Comparison of ENCODE assay signal across 8 cellular contexts in genomic region chr10:132421377-132422168, GRCh38. TPM values are rescaled to one million over a fixed set of nuclear protein-coding genes. Genes with fewer than 3 reads are reported as not detected.
A peak's percentile ranks its signal among the peaks of the same experiment; 100 is the strongest.
DNase-seq lines count a peak whose midpoint lies in the region; ATAC-seq and TF ChIP-seq lines count a peak whose summit lies in the region.

No MANE protein-coding gene starts in this region.

- no peak for DNase-seq in AG04450 (ENCODE audit: low read depth, low spot score)
- DNase-seq in KBM-7 = peak; percentile 80
- peak; percentile 12 for DNase-seq in glomerular visceral epithelial cell (ENCODE audit: extremely low spot score)
- DNase-seq in prostate gland (ENCODE audit: low spot score) = peak; percentile 78
- no peak for DNase-seq in ecto neural progenitor cell (ENCODE audit: low spot score)

- no peaks in the 10 kb centered on the region for H3K27me3 ChIP-seq in AG04450 (ENCODE audit: control insufficient read depth, insufficient read depth, low read length)
- no peaks in the 10 kb centered on the region for H3K27me3 ChIP-seq in prostate gland (replicated peaks; ENCODE audit: insufficient read depth)

- peak; percentile 63 for TF ChIP-seq POLR2A in prostate gland (IDR thresholded peaks at IDR 0.05)

- H3K4me1 ChIP-seq in prostate gland (replicated peaks) = peaks cover 41% of the 10 kb centered on the region

- 44% methylated on average over 24 of the region's 25 CpGs for WGBS in prostate gland

- TF ChIP-seq CTCF in AG04450 (IDR thresholded peaks at IDR 0.05; ENCODE audit: low read depth, low read length) (no peak), VCaP (conservative IDR thresholded peaks at IDR 0.05) (no peak), prostate gland (IDR thresholded peaks at IDR 0.05) (no peak)

- H3K36me3 ChIP-seq in prostate gland = no peaks in the 10 kb centered on the region

- peaks cover 10% of the 10 kb centered on the region; the same call in 1 of the 2 replicates for H3K9me3 ChIP-seq in AG04450 (ENCODE audit: control insufficient read depth, insufficient read depth, low read length)
- H3K9me3 ChIP-seq in prostate gland = no peaks in the 10 kb centered on the region

- peak overlapping the region; percentile 70 for H3K27ac ChIP-seq in AG04450 (ENCODE audit: low read depth, low read length)
- peak overlapping the region; percentile 24 for H3K27ac ChIP-seq in VCaP
- H3K27ac ChIP-seq in prostate gland = peak overlapping the region; percentile 85 to 89

- intact Hi-C loops in prostate gland (cut with DNase I) = no loop called here

- ATAC-seq in GM18907 (IDR thresholded peaks at IDR 0.05; ENCODE audit: unreplicated experiment) (peak; percentile 47), GM19023 (IDR thresholded peaks at IDR 0.05; ENCODE audit: unreplicated experiment) (no peak)

- CTCF ChIA-PET in AG04450 (lab: Charles Lee) = no interaction called here

- POLR2A ChIA-PET in AG04450 (lab: Yijun Ruan, JAX) = interaction anchor here (0.7 kb wide), 1 partner anchor 10 kb away, joined by 5 read pairs; no protein-coding TSS in a partner anchor

- no peak overlapping the region for H3K4me3 ChIP-seq in AG04450 (ENCODE audit: low read depth, low read length)
- H3K4me3 ChIP-seq in prostate gland = no peak overlapping the region

- in situ Hi-C loops in KBM-7 (cut with MboI; ENCODE audit: low pct_unique_long_range_greater_than_20kb, low sequenced_read_pairs) = no loop called here

RNA-seq across cellular contexts. Expression of gene PWWP2B, which starts 24.6 kb away (rescaled TPM):
- 1.1 and 1.6 TPM in 2 replicates for polyA plus RNA-seq in AG04450 (2011; rRNA removed)
- polyA minus RNA-seq in AG04450 (2011; rRNA and poly(A)+ RNA removed) = 0.87 and 1.00 TPM in 2 replicates
- total RNA-seq in prostate gland = 10 to 100 TPM; 27.5 to 36.6 TPM

Comparison
In these comparisons a context has a peak if more than half of its experiments do, and no peak if none do; other contexts are left out.
1. DNase-seq: peak in KBM-7 (single experiment), glomerular visceral epithelial cell (single experiment) and prostate gland (single experiment); none in AG04450 (single experiment) and ecto neural progenitor cell (single experiment).
2. H3K27ac ChIP-seq: peak in every context shown above with its lines; median percentile 87 in prostate gland; 70 in AG04450; 24 in VCaP.